ENCODE assay signal across 13 cellular contexts in the genomic region with DNA sequence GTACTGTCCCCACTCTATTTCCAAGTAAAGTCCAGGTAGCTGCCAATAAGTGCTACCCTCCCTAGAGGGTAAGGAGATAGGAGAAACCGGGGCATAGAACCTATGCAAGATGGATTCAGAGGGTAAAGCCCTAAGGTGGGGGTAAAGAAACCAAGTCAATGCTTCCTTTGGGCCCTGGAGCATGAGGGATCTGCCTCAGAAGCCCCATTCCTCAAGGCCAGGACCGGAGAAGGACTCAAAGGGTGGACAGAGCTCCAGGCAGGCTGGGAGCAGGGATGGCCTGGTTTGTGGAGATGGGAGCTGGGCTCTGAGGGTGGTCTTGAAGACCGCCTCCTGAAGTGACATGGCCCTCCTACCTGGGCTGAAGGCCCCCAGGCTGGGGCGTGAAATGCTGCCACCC. TPM values are rescaled to one million over a fixed set of nuclear protein-coding genes. Genes with fewer than 3 reads are reported as not detected.
DNase-seq lines count a peak whose midpoint lies in the region; TF ChIP-seq lines count a peak whose summit lies in the region.
"Had no signal": no experiment of that assay in that cellular context is flagged by ENCODE, and none has a peak within 500 bp of the region (broad histone marks: within the 10 kb centered on the region; RNA-seq: fewer than 3 reads in every experiment).

No MANE protein-coding gene starts in this region.

- TF ChIP-seq POLR2A in transverse colon (IDR thresholded peaks at IDR 0.05): no peak

- H3K4me3 ChIP-seq in MG63 (peak overlapping the region; percentile 9; the same call in 1 of the 2 replicates), mesodermal cell (ENCODE audit: extremely low read depth, insufficient read depth, low read length, poor library complexity, severe bottlenecking) (peak overlapping the region; percentile 11), transverse colon (no peak overlapping the region)

- peaks cover 71% of the 10 kb centered on the region for H3K4me1 Mint-ChIP-seq in chondrocyte (ENCODE audit: low read depth)

- no peak for TF ChIP-seq EP300 in transverse colon (IDR thresholded peaks at IDR 0.05; ENCODE audit: low read depth)

- H3K27ac ChIP-seq in mesodermal cell (ENCODE audit: low read depth, low read length, severe bottlenecking) (peak overlapping the region; percentile 90), transverse colon (peak overlapping the region; percentile 1 to 90 (median 49))

- no peaks in the 10 kb centered on the region for H3K9me3 ChIP-seq in MG63
- H3K9me3 ChIP-seq in mesodermal cell (ENCODE audit: control insufficient read depth, low read length): no peaks in the 10 kb centered on the region
- H3K9me3 ChIP-seq in transverse colon: no peaks in the 10 kb centered on the region

- 83 to 84% methylated on average over 2 to 3 of the region's 4 CpGs for WGBS in mesodermal cell (ENCODE audit: insufficient coverage in 2 of 2), 2 experiments
- 79% methylated on average over 4 of the region's 4 CpGs; no CpG with 5 or more reads in 1 of the 2 donors for WGBS in transverse colon (ENCODE audit: low coverage in 1 of 2), 2 donors

- no peaks in the 10 kb centered on the region for H3K9me3 Mint-ChIP-seq in chondrocyte (ENCODE audit: low read depth)
- H3K9me3 Mint-ChIP-seq: activated B cell treated with CpG ODN at 0.5 μM for 24 hours; activated T-cell treated with anti-CD3 and anti-CD28 coated beads, Interleukin-2, amount 50 U/mL, for 72 hours; IgD-negative memory B cell had no signal

- H3K27me3 ChIP-seq in MG63: no peaks in the 10 kb centered on the region
- no peaks in the 10 kb centered on the region for H3K27me3 ChIP-seq in transverse colon

- TF ChIP-seq CTCF in chondrocyte (IDR thresholded peaks at IDR 0.05) (no peak), transverse colon (IDR thresholded peaks at IDR 0.05) (no peak)

- H3K36me3 ChIP-seq in MG63 (peaks cover 79% of the 10 kb centered on the region), mesodermal cell (ENCODE audit: control insufficient read depth, insufficient read depth, low read length) (peaks cover 63% of the 10 kb centered on the region), transverse colon (peaks cover 0 to 6% (median 0%) of the 10 kb centered on the region in 4 donors)

- H3K4me3 Mint-ChIP-seq in chondrocyte (ENCODE audit: unreplicated experiment): peak overlapping the region; percentile 57
- H3K4me3 Mint-ChIP-seq: activated B cell treated with CpG ODN at 0.5 μM for 24 hours; activated T-cell treated with anti-CD3 and anti-CD28 coated beads, Interleukin-2, amount 50 U/mL, for 72 hours had no signal

- peak overlapping the region; percentile 96 for H3K27ac Mint-ChIP-seq in chondrocyte (ENCODE audit: unreplicated experiment)
- H3K27ac Mint-ChIP-seq: activated B cell treated with CpG ODN at 0.5 μM for 24 hours; activated T-cell treated with anti-CD3 and anti-CD28 coated beads, Interleukin-2, amount 50 U/mL, for 72 hours had no signal

- H3K27me3 Mint-ChIP-seq in chondrocyte (ENCODE audit: low read depth): no peaks in the 10 kb centered on the region

- peaks cover 16% of the 10 kb centered on the region for H3K36me3 Mint-ChIP-seq in chondrocyte (ENCODE audit: low read depth)
- H3K36me3 Mint-ChIP-seq: IgD-negative memory B cell had no signal

- intact Hi-C loops in transverse colon (cut with DNase I; ENCODE audit: low total_unique reads): loop anchor here (2.0 kb wide), 1 partner anchor 53 kb away; no protein-coding TSS in a partner anchor

- DNase-seq in MG63 (no peak), chondrocyte (ENCODE audit: low spot score) (no peak), transverse colon (no peak), NCI-H526 treated with DMSO at 0.1 percent for 48 hours (lab: John Stamatoyannopoulos, UW) (no peak), NCI-H524 (lab: John Stamatoyannopoulos, UW) (no peak), NCI-H510A (lab: John Stamatoyannopoulos, UW) (no peak)
- DNase-seq: activated B cell treated with CpG ODN at 0.5 μM for 24 hours; activated T-cell treated with anti-CD3 and anti-CD28 coated beads, Interleukin-2, amount 50 U/mL, for 72 hours; DMS153; hippocampal formation; NCI-H2081 treated with DMSO at 0.1 percent for 48 hours had no signal

- in situ Hi-C loops in transverse colon (cut with MboI; ENCODE audit: low pct_ligation_motif_present in 1 of 4, low pct_unique_long_range_greater_than_20kb in 1 of 4, low sequenced_read_pairs in 3 of 4): no loop called here

- H3K4me1 ChIP-seq in mesodermal cell (ENCODE audit: control insufficient read depth, insufficient read depth, low read length, poor library complexity, severe bottlenecking) (peaks cover 53% of the 10 kb centered on the region), transverse colon (peaks cover 21 to 56% (median 33%) of the 10 kb centered on the region in 4 donors)

RNA-seq across cellular contexts. Expression of a gene that starts 3.9 kb away (rescaled TPM):
- total RNA-seq in MG63 (2014; rRNA removed; shearing (Covaris generic); ENCODE audit: low replicate concordance): 68.4 and 80.5 TPM in 2 replicates
- total RNA-seq in chondrocyte (38.5 to 47.4 TPM (median 40.0 TPM) in 3 replicates), transverse colon (10 to 100 TPM in 3 of 4 donors, 1 to 10 TPM in 1; 2.6 to 68.8 (median 30.5) TPM)
- polyA plus RNA-seq in mesodermal cell (2013, experiment 1 of 2): 89.4 TPM
- polyA plus RNA-seq in mesodermal cell (2013, experiment 2 of 2): 69.9 TPM
- total RNA-seq: activated B cell treated with CpG ODN at 0.5 μM for 24 hours had no signal
- polyA plus RNA-seq: IgD-negative memory B cell had no signal

Comparison
In these comparisons a context has a peak if more than half of its experiments do, and no peak if none do; other contexts are left out.
1. H3K4me3 ChIP-seq: peak in MG63 (single experiment) and mesodermal cell (single experiment); none in transverse colon (0 of 4).